16 cellular contexts compared by ENCODE assay signal in genomic region chr9:76644171-76644570, GRCh38.
DNase-seq lines count a peak whose midpoint lies in the region; ATAC-seq and TF ChIP-seq lines count a peak whose summit lies in the region.
"Had no signal": no experiment of that assay in that cellular context is flagged by ENCODE, and none has a peak within 500 bp of the region (broad histone marks: within the 10 kb centered on the region; RNA-seq: fewer than 3 reads in every experiment).

No MANE protein-coding gene starts in this region.

- POLR2A ChIA-PET in PC-3 (lab: Charles Lee; ENCODE audit: unreplicated experiment) = no interaction called here

- peak overlapping the region in 2 of 11 experiments; percentile 46 to 49; a peak in 2 of 22 replicates for H3K9ac ChIP-seq in BLaER1 treated with 17β-estradiol and CSF1 and Interleukin-3, amounts not matched to agents 10 nM and 100 nM
- H3K9ac ChIP-seq in Loucy (ENCODE audit: low read depth, low read length, poor library complexity, severe bottlenecking) (peak overlapping the region; percentile 63), PC-3 (ENCODE audit: low read length) (no peak overlapping the region)

- no peaks in the 10 kb centered on the region for H3K27me3 ChIP-seq in BLaER1 treated with 17β-estradiol and CSF1 and Interleukin-3, amounts not matched to agents 10 nM and 100 nM
- H3K27me3 ChIP-seq in Loucy (ENCODE audit: insufficient read depth, low read length, poor library complexity, severe bottlenecking) (no peaks in the 10 kb centered on the region), MG63 (no peaks in the 10 kb centered on the region), PC-3 (ENCODE audit: low read length) (peaks cover 34% of the 10 kb centered on the region; the same call in 1 of the 2 replicates)

- CTCF ChIA-PET in PC-3 (lab: Charles Lee) = no interaction called here

- DNase-seq in MG63 (no peak), left ventricle myocardium superior (no peak), PC-3 (no peak)
- DNase-seq: anterior cingulate cortex; COR-L47; HFFc6; NCI-H1105 treated with DMSO at 0.1 percent for 48 hours; NCI-H446 treated with DMSO at 0.1 percent for 48 hours; stimulated activated CD4-positive, alpha-beta T cell treated with anti-CD3 and anti-CD28 coated beads, Interleukin-12 subunit alpha, Interleukin-12 subunit beta, amount 100 ng/mL, for 4 hours; trophoblast cell had no signal

- ATAC-seq in GM19452 (IDR thresholded peaks at IDR 0.05; ENCODE audit: unreplicated experiment) (peak; percentile 4), HG02938 (IDR thresholded peaks at IDR 0.05; ENCODE audit: unreplicated experiment) (peak; percentile 4), esophagus mucosa (no peak), left ventricle myocardium superior (no peak), PC-3 (no peak)

- H3K27ac ChIP-seq in BLaER1 treated with 17β-estradiol and CSF1 and Interleukin-3, amounts not matched to agents 10 nM and 100 nM = peak overlapping the region in 4 of 11 experiments; percentile 55 to 73 (median 66); a peak in 7 of 22 replicates
- H3K27ac ChIP-seq in PC-3 (ENCODE audit: low read length) = no peak overlapping the region

- H2AFZ ChIP-seq in Loucy (ENCODE audit: low read length) (no peak overlapping the region), PC-3 (ENCODE audit: low read length) (no peak overlapping the region)

- BruUV-seq in PC-3 (replicated peaks; lab: Mats Ljungman, UMichigan) = no TSS peak

- H3K36me3 ChIP-seq in BLaER1 treated with 17β-estradiol and CSF1 and Interleukin-3, amounts not matched to agents 10 nM and 100 nM = no peaks in the 10 kb centered on the region
- peaks cover 9% of the 10 kb centered on the region; the same call in 1 of the 2 replicates for H3K36me3 ChIP-seq in Loucy (ENCODE audit: insufficient read depth, low read length)
- H3K36me3 ChIP-seq in MG63 = no peaks in the 10 kb centered on the region
- no peaks in the 10 kb centered on the region for H3K36me3 ChIP-seq in PC-3 (ENCODE audit: low read depth, low read length)

- H3K9me3 ChIP-seq in BLaER1 treated with 17β-estradiol and CSF1 and Interleukin-3, amounts not matched to agents 10 nM and 100 nM (replicated peaks in 1 of 11) = no peaks in the 10 kb centered on the region
- H3K9me3 ChIP-seq in Loucy (ENCODE audit: insufficient read depth, low read depth, low read length) (no peaks in the 10 kb centered on the region), MG63 (no peaks in the 10 kb centered on the region), PC-3 (ENCODE audit: low read length) (no peaks in the 10 kb centered on the region)

- peak overlapping the region; percentile 33 to 88 (median 62); a peak in 17 of 22 replicates for H3K4me2 ChIP-seq in BLaER1 treated with 17β-estradiol and CSF1 and Interleukin-3, amounts not matched to agents 10 nM and 100 nM
- peak overlapping the region; percentile 58 for H3K4me2 ChIP-seq in Loucy (ENCODE audit: low read depth, low read length, poor library complexity, severe bottlenecking)
- no peak overlapping the region for H3K4me2 ChIP-seq in PC-3 (ENCODE audit: low read length)

- H3K4me1 ChIP-seq in BLaER1 treated with 17β-estradiol and CSF1 and Interleukin-3, amounts not matched to agents 10 nM and 100 nM = peaks cover 15 to 34% (median 17%) of the 10 kb centered on the region in 10 experiments; a peak in 19 of 20 replicates
- H3K4me1 ChIP-seq in Loucy (ENCODE audit: insufficient read depth, low read length, poor library complexity, severe bottlenecking) (peaks cover 66% of the 10 kb centered on the region), PC-3 (ENCODE audit: insufficient read depth, low read length) (no peaks in the 10 kb centered on the region)

- H3K4me3 ChIP-seq in BLaER1 treated with 17β-estradiol and CSF1 and Interleukin-3, amounts not matched to agents 10 nM and 100 nM = no peak overlapping the region
- no peak overlapping the region for H3K4me3 ChIP-seq in Loucy (ENCODE audit: low read length, poor library complexity, severe bottlenecking)
- H3K4me3 ChIP-seq in MG63 = no peak overlapping the region
- H3K4me3 ChIP-seq in PC-3 (ENCODE audit: low read length) = no peak overlapping the region
- H3K4me3 ChIP-seq: lung had no signal

- H3K79me2 ChIP-seq in Loucy (ENCODE audit: insufficient read depth, low read length) = peaks cover 42% of the 10 kb centered on the region
- H3K79me2 ChIP-seq in PC-3 (ENCODE audit: low read length) = no peaks in the 10 kb centered on the region

- intact Hi-C loops in left ventricle myocardium superior (cut with micrococcal nuclease) (no loop called here), PC-3 (cut with micrococcal nuclease) (no loop called here)

- H4K20me1 ChIP-seq in BLaER1 treated with 17β-estradiol and CSF1 and Interleukin-3, amounts not matched to agents 10 nM and 100 nM = no peaks in the 10 kb centered on the region
- H4K20me1 ChIP-seq in Loucy (ENCODE audit: insufficient read depth, low read length, poor library complexity, severe bottlenecking) (no peaks in the 10 kb centered on the region), PC-3 (ENCODE audit: low read length) (no peaks in the 10 kb centered on the region)

- H3K9me2 ChIP-seq in Loucy (replicated peaks; ENCODE audit: low read depth, low read length) (no peaks in the 10 kb centered on the region), PC-3 (replicated peaks; ENCODE audit: low read length) (no peaks in the 10 kb centered on the region)

- H3F3A ChIP-seq in Loucy (ENCODE audit: low read depth) = no peaks in the 10 kb centered on the region
- H3F3A ChIP-seq in PC-3 (ENCODE audit: low read length, unreplicated experiment) = no peaks in the 10 kb centered on the region

- TF ChIP-seq CTCF in Loucy (conservative IDR thresholded peaks at IDR 0.05; ENCODE audit: low read length) = no peak
- TF ChIP-seq CTCF in PC-3 (conservative IDR thresholded peaks at IDR 0.05; ENCODE audit: low read depth, low read length) = no peak

Comparison
In these comparisons a context has a peak if more than half of its experiments do, and no peak if none do; other contexts are left out.
1. ATAC-seq: peak in GM19452 (single experiment) and HG02938 (single experiment); none in esophagus mucosa (single experiment), left ventricle myocardium superior (single experiment) and PC-3 (single experiment).